In genomic region chr1:92804721-92805169, GRCh38 we compare ENCODE assay signal across 1 cellular context.
TF ChIP-seq lines count a peak whose summit lies in the region.

No MANE protein-coding gene starts in this region.

TF ChIP-seq in K562, 482 proteins besides CTCF, POLR2A, EP300 and RAD21 (continued from another document):
- no peak for TF ChIP-seq ZBTB1 (CRISPR knock-in tag; IDR thresholded peaks at IDR 0.05; ENCODE audit: borderline replicate concordance, low read depth)
TF ChIP-seq in K562: peak in this region for 89.
